Comparison of ENCODE assay signal across 8 cellular contexts in the genomic region with DNA sequence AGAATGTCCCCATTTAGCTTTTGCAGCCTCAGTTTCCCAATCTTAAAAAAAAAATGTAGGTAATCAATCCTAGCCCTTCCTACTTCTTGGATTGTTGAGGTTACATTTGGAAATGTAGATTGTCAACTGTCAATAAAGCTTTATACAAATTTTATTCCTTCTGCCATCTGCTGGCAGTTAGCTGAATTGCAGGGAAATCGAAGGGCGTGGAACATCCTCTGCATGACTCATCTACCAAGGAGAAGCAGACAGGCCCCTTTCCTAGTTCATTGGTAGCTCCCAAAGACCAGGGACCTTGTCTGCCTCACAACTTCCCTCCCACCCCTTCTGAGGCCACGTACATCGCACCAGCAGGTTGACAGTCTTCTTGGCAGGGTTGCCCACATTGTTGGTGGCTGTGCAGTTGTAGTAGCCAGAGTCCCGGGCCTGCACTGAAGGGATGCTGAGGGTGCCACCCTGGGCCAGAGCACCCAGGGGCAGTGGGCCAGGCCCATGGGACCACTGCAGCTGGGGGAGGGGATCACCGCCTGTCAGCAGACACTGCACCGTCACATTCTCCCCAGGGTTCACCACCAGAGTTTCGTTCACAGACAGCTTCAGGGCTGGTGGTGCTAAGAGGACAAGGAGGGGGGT. TPM values are rescaled to one million over a fixed set of nuclear protein-coding genes. Genes with fewer than 3 reads are reported as not detected.
A peak's percentile ranks its signal among the peaks of the same experiment; 100 is the strongest.
DNase-seq lines count a peak whose midpoint lies in the region; ATAC-seq and TF ChIP-seq lines count a peak whose summit lies in the region.

No MANE protein-coding gene starts in this region.

- H3K79me2 ChIP-seq in Karpas-422 (ENCODE audit: low read length) (no peaks in the 10 kb centered on the region), fibroblast of lung (ENCODE audit: control insufficient read depth, insufficient read depth, low read length) (no peaks in the 10 kb centered on the region)

- DNase-seq in ELF-1 (ENCODE audit: low read depth, low spot score) (peak; percentile 79), Karpas-422 (peak; percentile 87), fibroblast of lung (ENCODE audit: low read depth in 2 of 2) (peak in 1 of 2 donors; percentile 49), substantia nigra (lab: John Stamatoyannopoulos, UW) (no peak)
- peak; percentile 78 for DNase-seq in activated CD4-positive, alpha-beta T cell treated with anti-CD3 and anti-CD28 coated beads for 48 hours
- DNase-seq in stimulated activated CD4-positive, alpha-beta T cell treated with anti-CD3 and anti-CD28 coated beads, Interleukin-1b, Interleukin-23, amount 100 ng/mL, for 24 hours (ENCODE audit: low read depth in 4 of 4, low spot score in 1 of 4) = peak in 3 of 4 experiments; percentile 28 to 60 (median 38)

- no peaks in the 10 kb centered on the region for H3K9me2 ChIP-seq in Karpas-422 (replicated peaks; ENCODE audit: insufficient read depth, low read length)

- H3K27ac ChIP-seq in Karpas-422 (ENCODE audit: low read length) = no peak overlapping the region
- no peak overlapping the region for H3K27ac ChIP-seq in fibroblast of lung (ENCODE audit: insufficient read depth, low read length)
- no peak overlapping the region for H3K27ac ChIP-seq in substantia nigra (ENCODE audit: low read depth, low read length, poor library complexity, severe bottlenecking)

- no peak overlapping the region for H3K9ac ChIP-seq in Karpas-422 (ENCODE audit: low read length)
- no peak overlapping the region for H3K9ac ChIP-seq in fibroblast of lung (ENCODE audit: insufficient read depth, low read length)

- H3K9me3 ChIP-seq in Karpas-422 (ENCODE audit: low read length) (peaks cover 6% of the 10 kb centered on the region), fibroblast of lung (ENCODE audit: control insufficient read depth, insufficient read depth, low read depth, low read length) (peaks cover 2% of the 10 kb centered on the region)

- H4K20me1 ChIP-seq in Karpas-422 (ENCODE audit: insufficient read depth, low read depth, low read length) (no peaks in the 10 kb centered on the region), fibroblast of lung (ENCODE audit: control insufficient read depth, extremely low read depth, insufficient read depth, low read length) (no peaks in the 10 kb centered on the region)

- H3K4me1 ChIP-seq in Karpas-422 (ENCODE audit: low read length) = no peaks in the 10 kb centered on the region
- H3K4me1 ChIP-seq in fibroblast of lung (ENCODE audit: control insufficient read depth, extremely low read depth, insufficient read depth, low read length) = no peaks in the 10 kb centered on the region

- peak; percentile 51 to 77 for TF ChIP-seq CTCF in fibroblast of lung (conservative IDR thresholded peaks at IDR 0.05 in 1 of 2, IDR thresholded peaks at IDR 0.05 in 1 of 2; ENCODE audit: low read depth in 1 of 2, low read length in 2 of 2)

- H3K4me3 ChIP-seq in Karpas-422 (ENCODE audit: low read length) (no peak overlapping the region), fibroblast of lung (replicated peaks in 1 of 4; ENCODE audit: control extremely low read depth in 1 of 4, insufficient read depth in 1 of 4, low read depth in 3 of 4, low read length in 4 of 4) (no peak overlapping the region)

- H3K4me2 ChIP-seq in Karpas-422 (ENCODE audit: low read depth, low read length, poor library complexity, severe bottlenecking) = no peak overlapping the region
- H3K4me2 ChIP-seq in fibroblast of lung (ENCODE audit: extremely low read depth, insufficient read depth, low read length) = no peak overlapping the region

- H2AFZ ChIP-seq in Karpas-422 (ENCODE audit: low read length) = no peak overlapping the region
- H2AFZ ChIP-seq in fibroblast of lung (ENCODE audit: low read length) = no peak overlapping the region

- no peaks in the 10 kb centered on the region for H3K36me3 ChIP-seq in Karpas-422 (ENCODE audit: insufficient read depth, low read length)
- no peaks in the 10 kb centered on the region for H3K36me3 ChIP-seq in fibroblast of lung (ENCODE audit: control insufficient read depth, insufficient read depth, low read length)

- no peak for ATAC-seq in HG03025 (IDR thresholded peaks at IDR 0.05; ENCODE audit: low FRiP score, unreplicated experiment)
- ATAC-seq in HG03159 (IDR thresholded peaks at IDR 0.05; ENCODE audit: unreplicated experiment) = no peak

- no peaks in the 10 kb centered on the region for H3K27me3 ChIP-seq in Karpas-422 (ENCODE audit: low read length)
- no peaks in the 10 kb centered on the region for H3K27me3 ChIP-seq in fibroblast of lung (ENCODE audit: control insufficient read depth, insufficient read depth, low read length)

RNA-seq across cellular contexts. Expression of a gene that starts 43.6 kb away (rescaled TPM):
- not detected in 2 replicates for total RNA-seq in Karpas-422 (2014; rRNA removed; shearing (Covaris generic); ENCODE audit: low replicate concordance)
- total RNA-seq in fibroblast of lung = 3.1 and 9.1 TPM in 2 replicates
- 7.0 and 8.5 TPM in 2 replicates for polyA plus RNA-seq in fibroblast of lung
- polyA plus RNA-seq in fibroblast of lung (2012) = 11.4 and 14.6 TPM in 2 replicates
- polyA minus RNA-seq in fibroblast of lung (ENCODE audit: low replicate concordance) = 21.4 and 43.4 TPM in 2 replicates

Comparison
In these comparisons a context has a peak if more than half of its experiments do, and no peak if none do; other contexts are left out.
1. DNase-seq: peak in ELF-1 (single experiment), Karpas-422 (single experiment), activated CD4-positive, alpha-beta T cell treated with anti-CD3 and anti-CD28 coated beads for 48 hours (single experiment) and stimulated activated CD4-positive, alpha-beta T cell treated with anti-CD3 and anti-CD28 coated beads, Interleukin-1b, Interleukin-23, amount 100 ng/mL, for 24 hours (3 of 4); none in substantia nigra (0 of 49).